In the genomic region with DNA sequence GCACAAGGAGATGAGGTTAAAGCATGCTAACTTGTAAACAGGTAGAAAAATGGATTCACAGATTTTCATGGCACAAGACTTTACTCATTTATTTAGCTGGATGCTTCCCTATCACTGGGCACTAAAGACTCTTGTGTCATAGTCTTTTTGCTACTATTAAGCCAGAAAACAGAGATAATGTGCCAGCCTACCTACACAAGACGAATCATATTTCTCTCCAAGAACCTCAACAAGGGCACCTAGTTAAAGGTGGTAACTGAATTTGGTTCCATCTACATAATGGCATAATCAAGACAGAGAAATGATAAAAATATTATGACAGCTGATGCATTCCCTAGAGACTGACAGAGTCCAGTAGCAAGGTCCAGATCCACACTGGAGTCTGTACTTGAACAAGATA, we compare ENCODE assay signal across 39 cellular contexts. TPM values are rescaled to one million over a fixed set of nuclear protein-coding genes. Genes with fewer than 3 reads are reported as not detected.
"Had no signal": no experiment of that assay in that cellular context is flagged by ENCODE, and none has a peak within 500 bp of the region (broad histone marks: within the 10 kb centered on the region; RNA-seq: fewer than 3 reads in every experiment).

No MANE protein-coding gene starts in this region.

- H3K9me3 ChIP-seq: MG63 had no signal

- H3K4me3 ChIP-seq: MG63 had no signal

- H3K36me3 ChIP-seq: MG63 had no signal

- DNase-seq: Kasumi-1, MG63, MM.1S, MV-4-11, NCI-H1048, NCI-H1092, NCI-H1092 treated with DMSO at 0.1 percent for 48 hours, NCI-H1105, NCI-H1105 treated with DMSO at 0.1 percent for 48 hours, NCI-H1417, NCI-H1417 treated with DMSO at 0.1 percent for 48 hours, NCI-H1436, NCI-H1436 treated with DMSO at 0.1 percent for 48 hours, NCI-H146, NCI-H1694, NCI-H1694 treated with DMSO at 0.1 percent for 48 hours, NCI-H187, NCI-H187 treated with DMSO at 0.1 percent for 48 hours, NCI-H1930, NCI-H2029, NCI-H2029 treated with DMSO at 0.1 percent for 48 hours, NCI-H2081, NCI-H2081 treated with DMSO at 0.1 percent for 48 hours, NCI-H2107, NCI-H2171, NCI-H2171 treated with DMSO at 0.1 percent for 48 hours, NCI-H2227 treated with DMSO at 0.1 percent for 48 hours, NCI-H226, NCI-H345, NCI-H446, NCI-H446 treated with DMSO at 0.1 percent for 48 hours, NCI-H510A, NCI-H510A treated with DMSO at 0.1 percent for 48 hours, NCI-H524, NCI-H524 treated with DMSO at 0.1 percent for 48 hours had no signal

RNA-seq across cellular contexts. Expression of a gene that starts 3.8 kb away (rescaled TPM):
- total RNA-seq: LHCN-M2, M059J, MCF 10A, NCI-H460 had no signal
